35 cellular contexts compared by ENCODE assay signal in the genomic region with DNA sequence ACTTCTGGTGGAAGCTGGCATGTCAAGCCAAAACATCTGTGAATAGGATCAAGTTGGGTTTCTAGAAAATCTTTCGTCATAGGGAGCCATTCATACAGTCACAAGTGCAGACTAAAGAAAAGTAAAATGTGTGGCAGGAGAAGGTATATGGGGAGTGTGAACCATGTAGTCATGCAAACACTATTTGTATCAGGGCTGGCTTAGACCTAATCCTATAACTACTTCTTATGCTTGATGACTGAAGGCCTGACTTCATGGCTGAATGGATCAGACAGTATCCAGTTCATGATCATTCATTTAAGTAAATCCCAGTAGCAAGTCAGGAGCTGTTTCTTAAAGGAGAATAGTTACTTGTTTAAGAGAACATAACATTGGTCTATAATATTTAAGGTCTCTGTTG.
"Had no signal": no experiment of that assay in that cellular context is flagged by ENCODE, and none has a peak within 500 bp of the region (broad histone marks: within the 10 kb centered on the region; RNA-seq: fewer than 3 reads in every experiment).

No MANE protein-coding gene starts in this region.

- H3K27me3 ChIP-seq: adrenal gland, body of pancreas, SJCRH30 had no signal

- DNase-seq: activated B cell treated with CpG ODN at 0.5 μM for 24 hours; activated CD4-positive, alpha-beta memory T cell treated with anti-CD3 and anti-CD28 coated beads for 36 hours; activated CD4-positive, alpha-beta T cell treated with anti-CD3 and anti-CD28 coated beads for 4 hours; activated CD4-positive, alpha-beta T cell treated with anti-CD3 and anti-CD28 coated beads, Interleukin-2, amount 50 U/mL, for 1 hour; activated CD4-positive, CD25-positive, alpha-beta regulatory T cell treated with anti-CD3 and anti-CD28 coated beads, Interleukin-2, amount 50 U/mL, for 72 hours; activated CD8-positive, alpha-beta memory T cell treated with anti-CD3 and anti-CD28 coated beads, Interleukin-2, amount 50 U/mL, for 4 hours; activated gamma-delta T cell treated with Interleukin-2 at 50 U/mL for 16 hours; activated naive CD4-positive, alpha-beta T cell treated with anti-CD3 and anti-CD28 coated beads for 36 hours; activated T-cell treated with anti-CD3 and anti-CD28 coated beads for 4 hours; activated T-cell treated with anti-CD3 and anti-CD28 coated beads, Interleukin-2, amount 50 U/mL, for 4 hours; adrenal gland; body of pancreas; central memory CD4-positive, alpha-beta T cell; MM.1S; MV-4-11; NCI-H1092; NCI-H146; NCI-H187; NCI-H2029 treated with DMSO at 0.1 percent for 48 hours; NCI-H2107; NCI-H2171; NCI-H510A; NCI-H526; NCI-H748 treated with DMSO at 0.1 percent for 48 hours; SHP77; SJCRH30; SK-N-SH had no signal

- ATAC-seq: activated naive CD4-positive, alpha-beta T cell treated with anti-CD3 and anti-CD28 coated beads, Interleukin-2, amount 50 U/mL, for 72 hours; activated T-cell treated with anti-CD3 and anti-CD28 coated beads, Interleukin-2, amount 50 U/mL, for 4 hours; body of pancreas; Panc1 had no signal

- H3K9me3 ChIP-seq: adrenal gland, body of pancreas, SJCRH30, SK-N-SH had no signal

- H3K27ac ChIP-seq: adrenal gland, body of pancreas, KMS-11, SJCRH30 had no signal

- H3K4me3 ChIP-seq: adrenal gland, body of pancreas, SJCRH30 had no signal

- H3K4me1 ChIP-seq: adrenal gland had no signal

- FAIRE-seq: astrocyte, TTC549 had no signal

- H3K4me1 Mint-ChIP-seq: activated B cell treated with CpG ODN at 0.5 μM for 24 hours had no signal

- H3K4me3 Mint-ChIP-seq: activated B cell treated with CpG ODN at 0.5 μM for 24 hours; activated CD4-positive, alpha-beta memory T cell treated with anti-CD3 and anti-CD28 coated beads for 36 hours; activated naive CD4-positive, alpha-beta T cell treated with anti-CD3 and anti-CD28 coated beads for 36 hours; activated T-cell treated with anti-CD3 and anti-CD28 coated beads, Interleukin-2, amount 50 U/mL, for 4 hours; activated T-helper 1 cell treated with anti-CD3 and anti-CD28 coated beads, Interleukin-12 subunit alpha, Interleukin-12 subunit beta, Interleukin-2, Interleukin-4 antibody, amounts not matched to agents 30 ng/mL and 10 ng/mL and 1 ng/mL, durations not matched to agents 14 hours and 24 hours and 36 hours; T-helper 1 cell treated with Interleukin-12 subunit alpha and Interleukin-12 subunit beta and Interleukin-4 antibody, amounts not matched to agents 30 μg/mL and 1 μg/mL, for 36 hours; T-helper 2 cell treated with Interferon-gamma antibody and Interleukin-4, amounts not matched to agents 5 μg/mL and 100 μg/mL, for 36 hours had no signal

- H3K9me3 Mint-ChIP-seq: activated B cell treated with CpG ODN at 0.5 μM for 24 hours; activated CD4-positive, alpha-beta memory T cell treated with anti-CD3 and anti-CD28 coated beads for 36 hours; activated naive CD4-positive, alpha-beta T cell treated with anti-CD3 and anti-CD28 coated beads for 36 hours; activated T-cell treated with anti-CD3 and anti-CD28 coated beads, Interleukin-2, amount 50 U/mL, for 4 hours; activated T-helper 1 cell treated with anti-CD3 and anti-CD28 coated beads, Interleukin-12 subunit alpha, Interleukin-12 subunit beta, Interleukin-2, Interleukin-4 antibody, amounts not matched to agents 30 ng/mL and 10 ng/mL and 1 ng/mL, durations not matched to agents 14 hours and 24 hours and 36 hours; T-helper 1 cell treated with Interleukin-12 subunit alpha and Interleukin-12 subunit beta and Interleukin-4 antibody, amounts not matched to agents 30 μg/mL and 1 μg/mL, for 36 hours; T-helper 2 cell treated with Interferon-gamma antibody and Interleukin-4, amounts not matched to agents 5 μg/mL and 100 μg/mL, for 36 hours had no signal

- H3K36me3 ChIP-seq: adrenal gland, SJCRH30 had no signal

- H3K27ac Mint-ChIP-seq: activated B cell treated with CpG ODN at 0.5 μM for 24 hours; activated CD4-positive, alpha-beta memory T cell treated with anti-CD3 and anti-CD28 coated beads for 36 hours; activated naive CD4-positive, alpha-beta T cell treated with anti-CD3 and anti-CD28 coated beads for 36 hours; activated naive CD4-positive, alpha-beta T cell treated with anti-CD3 and anti-CD28 coated beads, Interleukin-2, amount 50 U/mL, for 72 hours; activated T-helper 1 cell treated with anti-CD3 and anti-CD28 coated beads, Interleukin-12 subunit alpha, Interleukin-12 subunit beta, Interleukin-2, Interleukin-4 antibody, amounts not matched to agents 30 ng/mL and 10 ng/mL and 1 ng/mL, durations not matched to agents 14 hours and 24 hours and 36 hours; T-helper 1 cell treated with Interleukin-12 subunit alpha and Interleukin-12 subunit beta and Interleukin-4 antibody, amounts not matched to agents 30 μg/mL and 1 μg/mL, for 36 hours; T-helper 2 cell treated with Interferon-gamma antibody and Interleukin-4, amounts not matched to agents 5 μg/mL and 100 μg/mL, for 36 hours had no signal

- H3K4me2 ChIP-seq: KMS-11, SK-N-SH had no signal

- H3K27me3 Mint-ChIP-seq: activated B cell treated with CpG ODN at 0.5 μM for 24 hours; activated CD4-positive, alpha-beta memory T cell treated with anti-CD3 and anti-CD28 coated beads for 36 hours had no signal

- H3K9ac ChIP-seq: KMS-11, SK-N-SH had no signal

- H3K36me3 Mint-ChIP-seq: activated CD4-positive, alpha-beta memory T cell treated with anti-CD3 and anti-CD28 coated beads for 36 hours; activated naive CD4-positive, alpha-beta T cell treated with anti-CD3 and anti-CD28 coated beads, Interleukin-2, amount 50 U/mL, for 72 hours had no signal
